In the genomic region with DNA sequence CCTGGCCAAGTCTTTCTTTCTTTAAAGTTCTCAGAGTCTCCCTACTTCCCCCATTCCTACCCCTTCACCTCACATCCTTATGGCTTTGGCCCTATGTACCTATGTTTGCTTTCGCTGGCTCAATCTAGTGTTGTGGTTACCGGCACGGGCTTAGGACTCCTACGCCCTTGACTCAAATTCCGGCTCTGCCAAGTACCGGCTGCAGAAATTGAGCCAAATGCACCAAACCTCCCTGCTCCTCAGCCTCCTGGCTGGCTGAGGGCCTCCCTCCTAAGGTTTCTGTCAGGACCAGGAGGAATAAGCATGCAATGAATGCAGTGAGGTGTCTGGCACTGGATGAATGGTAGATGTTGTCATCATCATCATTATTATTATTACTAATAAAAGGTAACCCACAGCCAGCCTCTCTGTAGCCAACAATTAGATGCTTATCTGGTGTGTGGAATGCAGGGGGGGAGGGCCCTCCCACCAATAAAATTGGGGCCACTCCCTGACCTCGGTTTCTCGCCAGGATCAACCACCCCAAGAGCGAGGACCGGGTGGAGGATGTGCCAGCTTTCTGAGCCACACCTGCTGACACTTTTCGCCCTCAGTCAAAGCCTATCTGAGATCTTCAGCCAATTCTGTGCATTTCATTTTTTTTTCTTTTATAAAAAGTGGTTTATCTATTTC, we compare ENCODE assay signal across 19 cellular contexts. TPM values are rescaled to one million over a fixed set of nuclear protein-coding genes. Genes with fewer than 3 reads are reported as not detected.
DNase-seq lines count a peak whose midpoint lies in the region; ATAC-seq and TF ChIP-seq lines count a peak whose summit lies in the region.
"Had no signal": no experiment of that assay in that cellular context is flagged by ENCODE, and none has a peak within 500 bp of the region (broad histone marks: within the 10 kb centered on the region; RNA-seq: fewer than 3 reads in every experiment).

No MANE protein-coding gene starts in this region.

- DNase-seq in DMS53 (lab: John Stamatoyannopoulos, UW) (peak; percentile 19), DMS53 treated with DMSO at 0.1 percent for 48 hours (lab: John Stamatoyannopoulos, UW; ENCODE audit: unreplicated experiment) (no peak), SW480 (ENCODE audit: low spot score) (peak; percentile 95), foreskin keratinocyte (peak; percentile 96 to 97), A172 (ENCODE audit: low spot score) (no peak), psoas muscle (no peak), right lobe of liver (no peak)
- DNase-seq: CD8-positive, alpha-beta memory T cell; DMS 273 treated with DMSO at 0.1 percent for 48 hours; H9; IMR-90; NCI-H146; NCI-H510A; NCI-H82 had no signal

- WGBS in psoas muscle, 3 donors = 69 to 80% (median 69%) methylated on average over 11 of the region's 11 CpGs
- 65% methylated on average over 11 of the region's 11 CpGs for WGBS in right lobe of liver (ENCODE audit: insufficient coverage, low coverage, low lambda C conversion rate, missing lambda C conversion rate)

- TF ChIP-seq POLR2A in right lobe of liver (IDR thresholded peaks at IDR 0.05) = no peak

- H3K4me1 ChIP-seq in foreskin keratinocyte (peaks cover 35% of the 10 kb centered on the region), psoas muscle (no peaks in the 10 kb centered on the region), right lobe of liver (no peaks in the 10 kb centered on the region)
- H3K4me1 ChIP-seq: BLaER1 had no signal

- H3K27me3 ChIP-seq in foreskin keratinocyte = no peaks in the 10 kb centered on the region
- H3K27me3 ChIP-seq in psoas muscle (ENCODE audit: insufficient read depth in 3 of 3, low read length in 2 of 3) = peaks cover 0 to 18% (median 3%) of the 10 kb centered on the region in 3 donors
- H3K27me3 ChIP-seq in right lobe of liver = peaks cover 0 to 4% of the 10 kb centered on the region in 2 donors
- H3K27me3 ChIP-seq: BLaER1 had no signal

- H3K9me3 ChIP-seq in psoas muscle (no peaks in the 10 kb centered on the region), right lobe of liver (no peaks in the 10 kb centered on the region)
- H3K9me3 ChIP-seq: BLaER1 had no signal

- intact Hi-C loops in psoas muscle (cut with DNase I) = no loop called here
- intact Hi-C loops in right lobe of liver (cut with DNase I) = no loop called here

- ATAC-seq in foreskin keratinocyte (peak; percentile 86), psoas muscle (no peak), right lobe of liver (no peak)

- TF ChIP-seq CTCF in foreskin keratinocyte (conservative IDR thresholded peaks at IDR 0.05) = no peak
- no peak for TF ChIP-seq CTCF in psoas muscle (IDR thresholded peaks at IDR 0.05)
- TF ChIP-seq CTCF in right lobe of liver (IDR thresholded peaks at IDR 0.05) = no peak

- H3K4me3 ChIP-seq in skin epidermis = no peak overlapping the region
- H3K4me3 ChIP-seq in psoas muscle = no peak overlapping the region
- no peak overlapping the region for H3K4me3 ChIP-seq in right lobe of liver
- H3K4me3 ChIP-seq: BLaER1 had no signal

- H3K27ac ChIP-seq in foreskin keratinocyte (peak overlapping the region; percentile 58), skin epidermis (peak overlapping the region in 14 of 21 experiments; percentile 14 to 74 (median 45)), psoas muscle (no peak overlapping the region), right lobe of liver (no peak overlapping the region)
- H3K27ac ChIP-seq: 22Rv1, BLaER1 had no signal

- H3K36me3 ChIP-seq in psoas muscle (ENCODE audit: insufficient read depth in 1 of 2, low read depth in 1 of 2) = no peaks in the 10 kb centered on the region
- no peaks in the 10 kb centered on the region for H3K36me3 ChIP-seq in right lobe of liver
- H3K36me3 ChIP-seq: BLaER1 had no signal

RNA-seq across cellular contexts. Expression of a gene that starts 20.7 kb away (rescaled TPM):
- 103 and 119 TPM in 2 replicates for total RNA-seq in foreskin keratinocyte
- 133 and 143 TPM in 2 replicates for polyA plus RNA-seq in foreskin keratinocyte
- not detected in 2 replicates for total RNA-seq in A172 (2014; rRNA removed; shearing (Covaris generic))
- total RNA-seq in psoas muscle = not detected
- polyA plus RNA-seq in psoas muscle = under 1 TPM in 1 of 3 donors, not detected in 2; 0.05 TPM
- total RNA-seq in right lobe of liver = not detected
- total RNA-seq: CD8-positive, alpha-beta memory T cell; H9; IMR-90; LHCN-M2; SK-MEL-5 had no signal
- polyA plus RNA-seq: CD8-positive, alpha-beta memory T cell; IMR-90 had no signal

RNA-seq across cellular contexts. Expression of a gene that starts 21.0 kb away (rescaled TPM):
- total RNA-seq in foreskin keratinocyte = not detected in 2 replicates
- not detected in 2 replicates for polyA plus RNA-seq in foreskin keratinocyte
- not detected in 2 replicates for total RNA-seq in A172 (2014; rRNA removed; shearing (Covaris generic))
- total RNA-seq in psoas muscle = not detected
- not detected for polyA plus RNA-seq in psoas muscle
- not detected for total RNA-seq in right lobe of liver
- total RNA-seq: CD8-positive, alpha-beta memory T cell; IMR-90; LHCN-M2; SK-MEL-5 had no signal
- polyA plus RNA-seq: CD8-positive, alpha-beta memory T cell; IMR-90 had no signal

RNA-seq across cellular contexts. Expression of a gene that starts 37.2 kb away (rescaled TPM):
- 0.78 and 1.2 TPM in 2 replicates for total RNA-seq in foreskin keratinocyte
- 0.91 and 1.2 TPM in 2 replicates for polyA plus RNA-seq in foreskin keratinocyte
- 0.07 and 0.12 TPM in 2 replicates for total RNA-seq in A172 (2014; rRNA removed; shearing (Covaris generic))
- total RNA-seq in psoas muscle = not detected
- polyA plus RNA-seq in psoas muscle = under 1 TPM in 1 of 3 donors, not detected in 2; 0.04 TPM
- not detected for total RNA-seq in right lobe of liver
- total RNA-seq: CD8-positive, alpha-beta memory T cell; IMR-90; LHCN-M2; SK-MEL-5 had no signal
- polyA plus RNA-seq: CD8-positive, alpha-beta memory T cell; IMR-90 had no signal

RNA-seq across cellular contexts. Expression of a gene that starts 51.6 kb away (rescaled TPM):
- total RNA-seq in foreskin keratinocyte (6.3 and 8.1 TPM in 2 replicates), psoas muscle (not detected), right lobe of liver (not detected)
- polyA plus RNA-seq in foreskin keratinocyte (6.3 and 6.4 TPM in 2 replicates), psoas muscle (not detected)
- total RNA-seq in A172 (2014; rRNA removed; shearing (Covaris generic)) = not detected in 2 replicates
- total RNA-seq: CD8-positive, alpha-beta memory T cell; IMR-90; LHCN-M2; SK-MEL-5 had no signal
- polyA plus RNA-seq: CD8-positive, alpha-beta memory T cell; IMR-90 had no signal

RNA-seq across cellular contexts. Expression of a gene that starts 58.9 kb away (rescaled TPM):
- not detected in 2 replicates for total RNA-seq in foreskin keratinocyte
- polyA plus RNA-seq in foreskin keratinocyte = not detected in 2 replicates
- total RNA-seq in A172 (2014; rRNA removed; shearing (Covaris generic)) = not detected in 2 replicates
- not detected for total RNA-seq in psoas muscle
- polyA plus RNA-seq in psoas muscle = not detected
- total RNA-seq in right lobe of liver = not detected
- total RNA-seq: CD8-positive, alpha-beta memory T cell; H9; IMR-90; LHCN-M2 had no signal
- polyA plus RNA-seq: CD8-positive, alpha-beta memory T cell; IMR-90 had no signal

Comparison
In these comparisons a context has a peak if more than half of its experiments do, and no peak if none do; other contexts are left out.
1. DNase-seq: peak in DMS53 (single experiment), SW480 (single experiment) and foreskin keratinocyte (2 of 2); none in DMS53 treated with DMSO at 0.1 percent for 48 hours (single experiment), A172 (single experiment), psoas muscle (0 of 2) and right lobe of liver (0 of 3).
2. H3K27ac ChIP-seq: peak in foreskin keratinocyte (single experiment) and skin epidermis (14 of 21); none in psoas muscle (single experiment) and right lobe of liver (0 of 3).
3. RNA of a gene that starts 20.7 kb away (total RNA-seq): 103 to 119 TPM in foreskin keratinocyte; not detected in A172, not detected in psoas muscle and not detected in right lobe of liver; every median in the first group is over 100 times any median in the second.